ENCODE assay signal across 20 cellular contexts in the genomic region with DNA sequence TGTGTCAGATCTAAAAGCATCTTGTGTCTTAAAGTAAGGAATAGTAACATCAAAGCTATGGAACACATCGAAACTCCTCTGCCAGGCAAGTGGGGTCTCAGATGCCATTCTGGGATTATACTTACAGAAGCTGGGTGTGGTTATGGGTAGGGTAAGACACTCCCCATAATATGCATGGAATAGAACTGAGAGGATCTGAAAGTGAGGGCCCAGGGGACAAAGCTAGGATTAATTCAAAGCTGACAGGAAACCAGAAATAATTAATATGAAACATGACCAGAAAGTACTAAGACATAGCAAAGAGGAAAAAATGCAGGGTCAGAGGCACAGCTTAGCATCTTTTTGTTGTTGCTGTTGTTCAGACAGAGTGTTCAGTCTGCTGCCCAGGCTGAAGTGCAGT.
"Had no signal": no experiment of that assay in that cellular context is flagged by ENCODE, and none has a peak within 500 bp of the region (broad histone marks: within the 10 kb centered on the region; RNA-seq: fewer than 3 reads in every experiment).

No MANE protein-coding gene starts in this region.

- H3K36me3 Mint-ChIP-seq: activated naive CD8-positive, alpha-beta T cell treated with anti-CD3 and anti-CD28 coated beads, Interleukin-2, amount 10 ng/mL, durations not matched to agents 7 days and 5 days had no signal

- H3K4me3 Mint-ChIP-seq: activated CD4-positive, alpha-beta T cell treated with anti-CD3 and anti-CD28 coated beads for 36 hours; activated naive CD8-positive, alpha-beta T cell treated with anti-CD3 and anti-CD28 coated beads, Interleukin-2, amount 10 ng/mL, durations not matched to agents 7 days and 5 days; activated T-cell treated with anti-CD3 and anti-CD28 coated beads, Interleukin-2, amount 50 U/mL, for 4 hours; nephron had no signal

- DNase-seq: activated CD4-positive, alpha-beta T cell treated with anti-CD3 and anti-CD28 coated beads for 36 hours; activated CD4-positive, alpha-beta T cell treated with anti-CD3 and anti-CD28 coated beads, Interleukin-2, amount 50 U/mL, for 48 hours; activated CD8-positive, alpha-beta memory T cell treated with anti-CD3 and anti-CD28 coated beads, Interleukin-2, amount 50 U/mL, for 48 hours; activated naive CD4-positive, alpha-beta T cell treated with Interleukin-2 at 50 U/mL for 16 hours; activated naive CD8-positive, alpha-beta T cell treated with anti-CD3 and anti-CD28 coated beads, Interleukin-2, amount 10 ng/mL, durations not matched to agents 7 days and 5 days; activated T-cell treated with anti-CD3 and anti-CD28 coated beads, Interleukin-2, amount 50 U/mL, for 4 hours; amygdala; heart left ventricle; mesenchymal stem cell; right lobe of liver; stimulated activated naive CD4-positive, alpha-beta T cell; T-helper 1 cell; thyroid gland; upper lobe of right lung had no signal

- H3K27ac Mint-ChIP-seq: activated CD4-positive, alpha-beta T cell treated with anti-CD3 and anti-CD28 coated beads for 36 hours; activated naive CD8-positive, alpha-beta T cell treated with anti-CD3 and anti-CD28 coated beads, Interleukin-2, amount 10 ng/mL, durations not matched to agents 7 days and 5 days; nephron had no signal

- H3K4me1 ChIP-seq: parathyroid adenoma had no signal

- H3K27ac ChIP-seq: cardiac muscle cell, parathyroid adenoma, right lobe of liver, thyroid gland had no signal

- H3K9me3 ChIP-seq: heart left ventricle, right lobe of liver, thyroid gland, upper lobe of right lung had no signal

- H3K27me3 ChIP-seq: heart left ventricle, right lobe of liver, thyroid gland, upper lobe of right lung had no signal

- ATAC-seq: activated CD4-positive, alpha-beta T cell treated with anti-CD3 and anti-CD28 coated beads for 36 hours; activated T-cell treated with anti-CD3 and anti-CD28 coated beads, Interleukin-2, amount 50 U/mL, for 4 hours; heart left ventricle; right lobe of liver; upper lobe of right lung had no signal

- H3K9ac ChIP-seq: parathyroid adenoma had no signal

- FAIRE-seq: endometrium, islet of Langerhans had no signal

- H3K9me3 Mint-ChIP-seq: activated T-cell treated with anti-CD3 and anti-CD28 coated beads, Interleukin-2, amount 50 U/mL, for 4 hours had no signal

- H3K27me3 Mint-ChIP-seq: activated CD4-positive, alpha-beta T cell treated with anti-CD3 and anti-CD28 coated beads for 36 hours; activated naive CD8-positive, alpha-beta T cell treated with anti-CD3 and anti-CD28 coated beads, Interleukin-2, amount 10 ng/mL, durations not matched to agents 7 days and 5 days had no signal

- H3K36me3 ChIP-seq: cardiac muscle cell, heart left ventricle, right lobe of liver, thyroid gland, upper lobe of right lung had no signal

- H3K4me3 ChIP-seq: cardiac muscle cell, heart left ventricle, right lobe of liver, skin epidermis, thyroid gland, upper lobe of right lung had no signal

- H3K4me1 Mint-ChIP-seq: activated naive CD8-positive, alpha-beta T cell treated with anti-CD3 and anti-CD28 coated beads, Interleukin-2, amount 10 ng/mL, durations not matched to agents 7 days and 5 days had no signal
